Comparison of ENCODE assay signal across 13 cellular contexts in genomic region chr22:38320605-38321402, GRCh38.
"Had no signal": no experiment of that assay in that cellular context is flagged by ENCODE, and none has a peak within 500 bp of the region (broad histone marks: within the 10 kb centered on the region; RNA-seq: fewer than 3 reads in every experiment).

No MANE protein-coding gene starts in this region.

- H3K36me3 Mint-ChIP-seq: activated naive CD8-positive, alpha-beta T cell treated with anti-CD3 and anti-CD28 coated beads, Interleukin-2, amount 10 ng/mL, durations not matched to agents 7 days and 5 days had no signal

- DNase-seq: activated CD4-positive, alpha-beta T cell treated with anti-CD3 and anti-CD28 coated beads, Interleukin-2, amount 50 U/mL, for 4 hours; activated naive CD4-positive, alpha-beta T cell; activated naive CD8-positive, alpha-beta T cell treated with anti-CD3 and anti-CD28 coated beads, Interleukin-2, amount 10 ng/mL, durations not matched to agents 7 days and 5 days; activated T-cell treated with anti-CD3 and anti-CD28 coated beads for 4 hours; anterior cingulate cortex; cerebellar nuclear complex; effector CD8-positive, alpha-beta T cell; foreskin keratinocyte; pancreas; retina had no signal

- H3K9me3 Mint-ChIP-seq: activated naive CD8-positive, alpha-beta T cell treated with anti-CD3 and anti-CD28 coated beads, Interleukin-2, amount 10 ng/mL, durations not matched to agents 7 days and 5 days; stimulated activated effector memory CD8-positive, alpha-beta T cell treated with anti-CD3 and anti-CD28 coated beads, Interleukin-12 subunit alpha, Interleukin-12 subunit beta, amount 100 ng/mL, for 72 hours had no signal

- H3K9me3 ChIP-seq: pancreas, thoracic aorta had no signal

- H3K27ac ChIP-seq: foreskin keratinocyte, pancreas, thoracic aorta had no signal

- H3K36me3 ChIP-seq: pancreas, thoracic aorta had no signal

- H3K27ac Mint-ChIP-seq: activated naive CD8-positive, alpha-beta T cell treated with anti-CD3 and anti-CD28 coated beads, Interleukin-2, amount 10 ng/mL, durations not matched to agents 7 days and 5 days had no signal

- H3K4me3 Mint-ChIP-seq: activated naive CD8-positive, alpha-beta T cell treated with anti-CD3 and anti-CD28 coated beads, Interleukin-2, amount 10 ng/mL, durations not matched to agents 7 days and 5 days; stimulated activated effector memory CD8-positive, alpha-beta T cell treated with anti-CD3 and anti-CD28 coated beads, Interleukin-12 subunit alpha, Interleukin-12 subunit beta, amount 100 ng/mL, for 72 hours had no signal

- H3K27me3 ChIP-seq: foreskin keratinocyte, pancreas had no signal

- ATAC-seq: activated CD4-positive, CD25-positive, alpha-beta regulatory T cell treated with anti-CD3 and anti-CD28 coated beads, Interleukin-2, amount 50 U/mL, for 24 hours; foreskin keratinocyte; pancreas; stimulated activated effector memory CD8-positive, alpha-beta T cell treated with anti-CD3 and anti-CD28 coated beads, Interleukin-12 subunit alpha, Interleukin-12 subunit beta, amount 100 ng/mL, for 72 hours had no signal

- H3K4me3 ChIP-seq: pancreas, thoracic aorta had no signal
